14 cellular contexts compared by ENCODE assay signal in the genomic region with DNA sequence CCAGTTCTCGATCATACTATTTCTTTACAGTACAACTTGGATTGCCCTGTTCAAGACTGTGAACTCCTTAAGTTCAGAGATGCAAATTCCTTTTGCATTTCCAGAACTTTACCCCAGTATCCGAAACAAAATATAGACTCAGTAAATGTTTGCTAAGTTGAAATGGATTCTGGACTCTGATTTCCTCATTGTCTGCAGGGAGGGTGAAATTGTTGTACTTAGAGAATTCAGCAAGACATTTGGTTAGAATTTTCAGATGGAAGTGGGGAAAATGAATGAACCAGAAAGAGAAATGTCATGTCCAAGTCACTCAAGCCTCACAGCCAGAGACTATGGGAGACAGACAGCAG. TPM values are rescaled to one million over a fixed set of nuclear protein-coding genes. Genes with fewer than 3 reads are reported as not detected.
A peak's percentile ranks its signal among the peaks of the same experiment; 100 is the strongest.
DNase-seq lines count a peak whose midpoint lies in the region; ATAC-seq and TF ChIP-seq lines count a peak whose summit lies in the region.
"Had no signal": no experiment of that assay in that cellular context is flagged by ENCODE, and none has a peak within 500 bp of the region (broad histone marks: within the 10 kb centered on the region; RNA-seq: fewer than 3 reads in every experiment).

No MANE protein-coding gene starts in this region.

- H3K27me3 ChIP-seq in heart left ventricle (no peaks in the 10 kb centered on the region), esophagus muscularis mucosa (no peaks in the 10 kb centered on the region)
- H3K27me3 ChIP-seq: MG63 had no signal

- peaks cover 7 to 100% (median 80%) of the 10 kb centered on the region in 12 donors for H3K4me1 ChIP-seq in heart left ventricle
- H3K4me1 ChIP-seq in esophagus muscularis mucosa: peaks cover 65 to 86% (median 83%) of the 10 kb centered on the region in 4 donors

- TF ChIP-seq CTCF in heart left ventricle (IDR thresholded peaks at IDR 0.05) (no peak), esophagus muscularis mucosa (IDR thresholded peaks at IDR 0.05) (no peak), neural crest cell (conservative IDR thresholded peaks at IDR 0.05) (no peak), type B pancreatic cell (conservative IDR thresholded peaks at IDR 0.05) (no peak), osteocyte (IDR thresholded peaks at IDR 0.05) (no peak)

- peak overlapping the region; percentile 28 to 93 (median 82) for H3K27ac ChIP-seq in heart left ventricle
- H3K27ac ChIP-seq in esophagus muscularis mucosa (replicated peaks in 1 of 4): peak overlapping the region; percentile 52 to 82 (median 74)

- H3K27ac Mint-ChIP-seq in neural crest cell (ENCODE audit: unreplicated experiment): peak overlapping the region; percentile 16
- no peak overlapping the region for H3K27ac Mint-ChIP-seq in type B pancreatic cell
- H3K27ac Mint-ChIP-seq in osteocyte (ENCODE audit: unreplicated experiment): no peak overlapping the region
- H3K27ac Mint-ChIP-seq: activated CD8-positive, alpha-beta T cell treated with anti-CD3 and anti-CD28 coated beads for 36 hours had no signal

- peaks cover 0 to 16% (median 0%) of the 10 kb centered on the region in 9 donors for H3K36me3 ChIP-seq in heart left ventricle
- peaks cover 0 to 17% (median 0%) of the 10 kb centered on the region in 4 donors for H3K36me3 ChIP-seq in esophagus muscularis mucosa

- H3K4me1 Mint-ChIP-seq in neural crest cell (peaks cover 60% of the 10 kb centered on the region), type B pancreatic cell (ENCODE audit: unreplicated experiment) (peaks cover 51% of the 10 kb centered on the region), osteocyte (ENCODE audit: unreplicated experiment) (peaks cover 9% of the 10 kb centered on the region)

- H3K9me3 Mint-ChIP-seq in neural crest cell (no peaks in the 10 kb centered on the region), type B pancreatic cell (no peaks in the 10 kb centered on the region), osteocyte (ENCODE audit: unreplicated experiment) (no peaks in the 10 kb centered on the region)
- H3K9me3 Mint-ChIP-seq: activated CD8-positive, alpha-beta T cell treated with anti-CD3 and anti-CD28 coated beads for 36 hours; activated naive CD4-positive, alpha-beta T cell treated with anti-CD3 and anti-CD28 coated beads, Interleukin-2, amount 50 U/mL, for 72 hours had no signal

- TF ChIP-seq POLR2A in heart left ventricle (IDR thresholded peaks at IDR 0.05) (no peak), esophagus muscularis mucosa (IDR thresholded peaks at IDR 0.05; ENCODE audit: low read depth) (no peak)

- H3K9me3 ChIP-seq in heart left ventricle: no peaks in the 10 kb centered on the region
- no peaks in the 10 kb centered on the region for H3K9me3 ChIP-seq in esophagus muscularis mucosa
- H3K9me3 ChIP-seq: MG63 had no signal

- 66 to 76% (median 72%) methylated on average over 2 of the region's 2 CpGs for WGBS in heart left ventricle, 4 donors
- 93% methylated on average over 2 of the region's 2 CpGs for WGBS in esophagus muscularis mucosa

- peak overlapping the region; percentile 13 for H3K4me3 Mint-ChIP-seq in neural crest cell
- peak overlapping the region; percentile 2 for H3K4me3 Mint-ChIP-seq in type B pancreatic cell
- H3K4me3 Mint-ChIP-seq in osteocyte (ENCODE audit: unreplicated experiment): no peak overlapping the region
- H3K4me3 Mint-ChIP-seq: activated CD8-positive, alpha-beta T cell treated with anti-CD3 and anti-CD28 coated beads for 36 hours had no signal

- peak overlapping the region in 3 of 12 donors; percentile 0 to 3 (median 1) for H3K4me3 ChIP-seq in heart left ventricle
- H3K4me3 ChIP-seq in esophagus muscularis mucosa: no peak overlapping the region
- H3K4me3 ChIP-seq: GM12878, MG63 had no signal

- intact Hi-C loops in heart left ventricle (cut with DNase I) (loop anchor here in 3 of 10 donors (2.0 to 10.0 kb wide), 3 partner anchors 46 to 146 kb away; no protein-coding TSS in a partner anchor), left ventricle myocardium superior (cut with micrococcal nuclease) (no loop called here), esophagus muscularis mucosa (cut with DNase I) (no loop called here)

- no peak for TF ChIP-seq EP300 in esophagus muscularis mucosa (IDR thresholded peaks at IDR 0.05)

- H3K36me3 Mint-ChIP-seq in neural crest cell (ENCODE audit: low read depth): peaks cover 5% of the 10 kb centered on the region
- peaks cover 25% of the 10 kb centered on the region for H3K36me3 Mint-ChIP-seq in type B pancreatic cell
- H3K36me3 Mint-ChIP-seq in osteocyte (ENCODE audit: unreplicated experiment): peaks cover 8% of the 10 kb centered on the region

- H3K27me3 Mint-ChIP-seq in neural crest cell (ENCODE audit: low read depth): no peaks in the 10 kb centered on the region
- no peaks in the 10 kb centered on the region for H3K27me3 Mint-ChIP-seq in type B pancreatic cell
- no peaks in the 10 kb centered on the region for H3K27me3 Mint-ChIP-seq in osteocyte (ENCODE audit: unreplicated experiment)
- H3K27me3 Mint-ChIP-seq: activated CD8-positive, alpha-beta T cell treated with anti-CD3 and anti-CD28 coated beads for 36 hours had no signal

- ATAC-seq in heart left ventricle (no peak), left ventricle myocardium superior (no peak), HG03432 (IDR thresholded peaks at IDR 0.05; ENCODE audit: unreplicated experiment) (no peak), GM21717 (IDR thresholded peaks at IDR 0.05; ENCODE audit: unreplicated experiment) (no peak)
- ATAC-seq: activated CD8-positive, alpha-beta T cell treated with anti-CD3 and anti-CD28 coated beads for 36 hours had no signal

- DNase-seq in heart left ventricle: no peak
- no peak for DNase-seq in left ventricle myocardium superior
- no peak for DNase-seq in esophagus muscularis mucosa (ENCODE audit: extremely low spot score)
- DNase-seq in neural crest cell (ENCODE audit: low read depth, low spot score): no peak
- DNase-seq in type B pancreatic cell (ENCODE audit: extremely low spot score, unreplicated experiment): no peak
- DNase-seq in osteocyte (ENCODE audit: extremely low spot score, unreplicated experiment): no peak
- DNase-seq: DMS79 treated with DMSO at 0.1 percent for 48 hours, H7, MG63 had no signal

RNA-seq across cellular contexts. Expression of gene NEDD9, which starts 14.0 kb away (rescaled TPM):
- total RNA-seq in heart left ventricle: 10 to 100 TPM; 10.2 to 55.7 (median 20.9) TPM
- polyA plus RNA-seq in heart left ventricle: 10 to 100 TPM; 13.4 to 21.2 TPM
- total RNA-seq in left ventricle myocardium superior: 31.1 TPM
- 10 to 100 TPM; 18.3 to 47.2 (median 32.9) TPM for total RNA-seq in esophagus muscularis mucosa
- total RNA-seq in neural crest cell: 14.1 and 15.7 TPM in 2 replicates
- 21.3 and 29.0 TPM in 2 replicates for total RNA-seq in type B pancreatic cell (ENCODE audit: low replicate concordance)
- 8.8 and 10.3 TPM in 2 replicates for total RNA-seq in osteocyte
